ENCODE assay signal across 8 cellular contexts in the genomic region with DNA sequence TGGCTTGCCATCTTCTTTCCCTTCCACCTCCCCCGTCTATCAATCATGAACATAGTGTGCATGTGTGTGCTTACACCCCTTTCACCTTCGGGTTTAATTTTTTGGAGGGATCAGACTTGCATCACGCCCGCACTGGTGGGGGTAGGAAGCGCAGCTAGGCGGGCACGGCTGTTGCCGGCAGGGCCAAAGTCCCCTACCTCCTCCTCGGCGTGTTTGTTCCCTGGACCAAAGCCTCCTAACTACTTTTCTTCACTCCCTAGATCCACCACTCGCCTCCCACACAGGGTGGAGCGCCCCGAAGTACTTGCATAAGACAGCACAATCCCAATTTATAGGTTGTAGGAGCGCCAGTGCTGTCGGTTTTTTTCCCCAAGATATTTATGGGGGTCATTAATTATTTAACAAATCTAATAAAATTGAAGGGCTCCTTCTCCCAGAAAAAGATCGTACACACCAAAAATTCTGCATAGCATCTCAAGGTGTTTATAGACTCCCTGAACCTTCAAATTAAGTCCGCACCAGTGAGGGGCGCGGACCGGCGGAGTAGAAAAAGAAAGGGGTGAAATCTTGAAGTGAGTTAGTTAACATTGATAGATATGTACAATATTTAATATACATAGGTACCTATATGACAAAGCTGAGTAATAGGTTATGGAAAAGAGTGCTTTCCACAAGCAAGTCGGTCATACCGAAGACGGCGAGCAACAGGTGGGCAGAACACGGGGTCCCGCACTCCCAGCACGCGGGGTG.
DNase-seq lines count a peak whose midpoint lies in the region; ATAC-seq and TF ChIP-seq lines count a peak whose summit lies in the region.

No MANE protein-coding gene starts in this region.

- peak overlapping the region; percentile 68 for H3K4me3 Mint-ChIP-seq in stimulated activated memory B cell treated with anti-CD40 and anti-IgM and Interleukin-4, amounts not matched to agents 10 μg/mL and 1 μg/mL and 100 μg/mL, for 72 hours

- peak; percentile 49 for DNase-seq in 8988T
- no peak for DNase-seq in HFF-Myc (ENCODE audit: extremely low read depth, low read depth)
- peak; percentile 50 for DNase-seq in amniotic epithelial cell (ENCODE audit: low read depth)
- DNase-seq in islet precursor cell, result peak; percentile 71
- no peak for DNase-seq in GM19238 (ENCODE audit: insufficient read length, low spot score)
- no peak for DNase-seq in stimulated activated CD4-positive, alpha-beta T cell treated with anti-CD3 and anti-CD28 coated beads, Interleukin-4, amount 100 ng/mL, for 4 hours

- TF ChIP-seq CTCF in HFF-Myc (IDR thresholded peaks at IDR 0.05; ENCODE audit: low read depth, low read length, missing control alignments), result no peak

- 0 out of 2 replicates have a peak overlapping the region, but pooled peaks have one; percentile 10 for H3K4me3 ChIP-seq in HFF-Myc (replicated peaks; ENCODE audit: low read depth, low read length)

- ATAC-seq in stimulated activated memory B cell treated with anti-CD40 and anti-IgM and Interleukin-4, amounts not matched to agents 10 μg/mL and 1 μg/mL and 100 μg/mL, for 72 hours, result no peak
- ATAC-seq in GM21825 (IDR thresholded peaks at IDR 0.05; ENCODE audit: unreplicated experiment), result no peak

- peaks cover 73% of the 10 kb centered on the region for H3K27me3 Mint-ChIP-seq in stimulated activated memory B cell treated with anti-CD40 and anti-IgM and Interleukin-4, amounts not matched to agents 10 μg/mL and 1 μg/mL and 100 μg/mL, for 72 hours

- no peaks in the 10 kb centered on the region for H3K9me3 Mint-ChIP-seq in stimulated activated memory B cell treated with anti-CD40 and anti-IgM and Interleukin-4, amounts not matched to agents 10 μg/mL and 1 μg/mL and 100 μg/mL, for 72 hours

- H3K27ac Mint-ChIP-seq in stimulated activated memory B cell treated with anti-CD40 and anti-IgM and Interleukin-4, amounts not matched to agents 10 μg/mL and 1 μg/mL and 100 μg/mL, for 72 hours, result no peak overlapping the region

- H3K36me3 Mint-ChIP-seq in stimulated activated memory B cell treated with anti-CD40 and anti-IgM and Interleukin-4, amounts not matched to agents 10 μg/mL and 1 μg/mL and 100 μg/mL, for 72 hours, result no peaks in the 10 kb centered on the region

- peaks cover 17% of the 10 kb centered on the region for H3K4me1 Mint-ChIP-seq in stimulated activated memory B cell treated with anti-CD40 and anti-IgM and Interleukin-4, amounts not matched to agents 10 μg/mL and 1 μg/mL and 100 μg/mL, for 72 hours

Comparison
In these comparisons a context has a peak if more than half of its experiments do, and no peak if none do; other contexts are left out.
1. DNase-seq: peak in 8988T (single experiment), amniotic epithelial cell (single experiment) and islet precursor cell (single experiment); none in HFF-Myc (single experiment), GM19238 (single experiment) and stimulated activated CD4-positive, alpha-beta T cell treated with anti-CD3 and anti-CD28 coated beads, Interleukin-4, amount 100 ng/mL, for 4 hours (0 of 2).